In genomic region chr15:32649336-32649735, GRCh38 we compare ENCODE assay signal across 10 cellular contexts. TPM values are rescaled to one million over a fixed set of nuclear protein-coding genes. Genes with fewer than 3 reads are reported as not detected.
DNase-seq lines count a peak whose midpoint lies in the region; ATAC-seq and TF ChIP-seq lines count a peak whose summit lies in the region.
"Had no signal": no experiment of that assay in that cellular context is flagged by ENCODE, and none has a peak within 500 bp of the region (broad histone marks: within the 10 kb centered on the region; RNA-seq: fewer than 3 reads in every experiment).

No MANE protein-coding gene starts in this region.

- H3K9me3 ChIP-seq in GM23248 (ENCODE audit: low read depth): no peaks in the 10 kb centered on the region
- no peaks in the 10 kb centered on the region for H3K9me3 ChIP-seq in hepatocyte (ENCODE audit: low read depth)

- H3K36me3 ChIP-seq in ACC112 (ENCODE audit: insufficient read depth, low read length) (peaks cover 3% of the 10 kb centered on the region; the same call in 1 of the 2 replicates), GM23248 (ENCODE audit: low read depth) (no peaks in the 10 kb centered on the region), hepatocyte (replicated peaks; ENCODE audit: insufficient read depth, low read depth) (no peaks in the 10 kb centered on the region)

- H3K27me3 ChIP-seq in ACC112 (ENCODE audit: insufficient read depth, low read length) (no peaks in the 10 kb centered on the region), GM23248 (replicated peaks; ENCODE audit: insufficient read depth) (no peaks in the 10 kb centered on the region), hepatocyte (no peaks in the 10 kb centered on the region)

- 53 to 59% methylated on average over 5 of the region's 5 CpGs for WGBS in GM23248 (ENCODE audit: low coverage in 1 of 2, low lambda C conversion rate in 2 of 2, missing lambda C conversion rate in 2 of 2), 2 experiments
- 52% methylated on average over 5 of the region's 5 CpGs for WGBS in hepatocyte (ENCODE audit: low lambda C conversion rate, missing lambda C conversion rate)

- H3K4me3 ChIP-seq in ACC112 (ENCODE audit: low read depth, low read length) (no peak overlapping the region), GM23248 (no peak overlapping the region), hepatocyte (no peak overlapping the region)

- no peak overlapping the region for H3K9ac ChIP-seq in GM23248

- DNase-seq in GM23248 (peak; percentile 65), hepatocyte (ENCODE audit: low spot score) (peak; percentile 30)
- no peak for DNase-seq in activated naive CD4-positive, alpha-beta T cell (lab: John Stamatoyannopoulos, UW)
- DNase-seq: activated B cell treated with CpG ODN at 0.5 μM for 24 hours, NCI-H446 treated with DMSO at 0.1 percent for 48 hours had no signal

- H3K79me2 ChIP-seq in ACC112 (ENCODE audit: control insufficient read depth, insufficient read depth, low read length, unreplicated experiment) (no peaks in the 10 kb centered on the region), GM23248 (ENCODE audit: insufficient read depth) (no peaks in the 10 kb centered on the region), hepatocyte (no peaks in the 10 kb centered on the region)

- H3K9me2 ChIP-seq in GM23248 (ENCODE audit: insufficient read depth) (no peaks in the 10 kb centered on the region), hepatocyte (replicated peaks; ENCODE audit: insufficient read depth) (no peaks in the 10 kb centered on the region)

- in situ Hi-C loops in GM23248 (cut with MboI): loop anchor here (5.0 kb wide), 1 partner anchor 343 kb away; no protein-coding TSS in a partner anchor

- H3F3A ChIP-seq in GM23248 (ENCODE audit: insufficient read depth): peaks cover 3% of the 10 kb centered on the region; the same call in 1 of the 2 replicates

- H3K4me2 ChIP-seq in GM23248 (ENCODE audit: unreplicated experiment) (no peak overlapping the region), hepatocyte (no peak overlapping the region)

- peak overlapping the region; percentile 84 for H2AFZ ChIP-seq in ACC112 (ENCODE audit: low read length, unreplicated experiment)
- no peak overlapping the region; the same call in 1 of the 2 replicates for H2AFZ ChIP-seq in GM23248
- no peak overlapping the region for H2AFZ ChIP-seq in hepatocyte

- H4K20me1 ChIP-seq in GM23248 (ENCODE audit: insufficient read depth): no peaks in the 10 kb centered on the region
- no peaks in the 10 kb centered on the region for H4K20me1 ChIP-seq in hepatocyte (ENCODE audit: insufficient read depth, poor library complexity, severe bottlenecking)

- peak; percentile 31 for TF ChIP-seq CTCF in hepatocyte (IDR thresholded peaks at IDR 0.05; ENCODE audit: poor library complexity)

- H3K27ac ChIP-seq in ACC112 (ENCODE audit: low read depth, low read length) (no peak overlapping the region), GM23248 (no peak overlapping the region), hepatocyte (no peak overlapping the region)

- ATAC-seq in SK-N-SH treated with all-trans-retinoic acid at 6 μM for 48 hours (peak; percentile 77), HG03520 (IDR thresholded peaks at IDR 0.05; ENCODE audit: unreplicated experiment) (no peak), GM21619 (IDR thresholded peaks at IDR 0.05; ENCODE audit: unreplicated experiment) (no peak), HG02885 (IDR thresholded peaks at IDR 0.05; ENCODE audit: poor library complexity, unreplicated experiment) (no peak)

- H3K4me1 ChIP-seq in ACC112 (ENCODE audit: control insufficient read depth, insufficient read depth, low read length, unreplicated experiment) (peaks cover 9% of the 10 kb centered on the region), GM23248 (ENCODE audit: insufficient read depth) (no peaks in the 10 kb centered on the region; the same call in 1 of the 2 replicates), hepatocyte (ENCODE audit: insufficient read depth) (no peaks in the 10 kb centered on the region)

TF ChIP-seq in SK-N-SH treated with all-trans-retinoic acid at 6 μM for 48 hours, 23 proteins besides CTCF, POLR2A, EP300 and RAD21:
- TF ChIP-seq ARNTL (CRISPR knock-in tag; IDR thresholded peaks at IDR 0.05; ENCODE audit: borderline replicate concordance, low read depth): no peak
- no peak for TF ChIP-seq ESRRG (CRISPR knock-in tag; IDR thresholded peaks at IDR 0.05)
- TF ChIP-seq CREB5 (CRISPR knock-in tag; IDR thresholded peaks at IDR 0.05; ENCODE audit: low read depth): no peak
- no peak for TF ChIP-seq RARB (CRISPR knock-in tag; IDR thresholded peaks at IDR 0.05)
- TF ChIP-seq OSR1 (CRISPR knock-in tag; IDR thresholded peaks at IDR 0.05): no peak
- no peak for TF ChIP-seq CSRNP3 (CRISPR knock-in tag; IDR thresholded peaks at IDR 0.05)
- no peak for TF ChIP-seq ZNF565 (CRISPR knock-in tag; conservative IDR thresholded peaks at IDR 0.05; ENCODE audit: low read depth)
- no peak for TF ChIP-seq GLIS3 (CRISPR knock-in tag; IDR thresholded peaks at IDR 0.05)
- no peak for TF ChIP-seq ZC3H10 (CRISPR knock-in tag; IDR thresholded peaks at IDR 0.05)
- TF ChIP-seq TSHZ2 (CRISPR knock-in tag; IDR thresholded peaks at IDR 0.05): no peak
- no peak for TF ChIP-seq ZNF70 (CRISPR knock-in tag; IDR thresholded peaks at IDR 0.05)
- no peak for TF ChIP-seq TOX (CRISPR knock-in tag; IDR thresholded peaks at IDR 0.05; ENCODE audit: borderline replicate concordance)
- TF ChIP-seq TCF4 (CRISPR knock-in tag; IDR thresholded peaks at IDR 0.05; ENCODE audit: borderline replicate concordance): no peak
- no peak for TF ChIP-seq BACH2 (CRISPR knock-in tag; IDR thresholded peaks at IDR 0.05; ENCODE audit: borderline replicate concordance)
- no peak for TF ChIP-seq ZFP30 (CRISPR knock-in tag; IDR thresholded peaks at IDR 0.05)
- TF ChIP-seq PPARA (CRISPR knock-in tag; IDR thresholded peaks at IDR 0.05; ENCODE audit: borderline replicate concordance): no peak
- no peak for TF ChIP-seq ZNF8 (CRISPR knock-in tag; IDR thresholded peaks at IDR 0.05)
TF ChIP-seq in SK-N-SH treated with all-trans-retinoic acid at 6 μM for 48 hours: peak in this region for 0.

RNA-seq across cellular contexts. Expression of gene SCG5, which starts 7.8 kb away (rescaled TPM):
- total RNA-seq in GM23248 (2014; rRNA removed; shearing (Covaris generic)): 16.2 and 26.1 TPM in 2 replicates
- polyA plus RNA-seq in GM23248 (2016; fragmentation: Nextera tagmentation; extraction: Ambion mirVana): 19.5 and 20.5 TPM in 2 replicates
- total RNA-seq in hepatocyte: 2.0 and 5.2 TPM in 2 replicates
- 3.5 and 9.8 TPM in 2 replicates for polyA plus RNA-seq in hepatocyte

RNA-seq across cellular contexts. Expression of gene ARHGAP11A, which starts 34.0 kb away (rescaled TPM):
- total RNA-seq in GM23248 (2014; rRNA removed; shearing (Covaris generic)): 13.2 and 18.5 TPM in 2 replicates
- polyA plus RNA-seq in GM23248 (2016; fragmentation: Nextera tagmentation; extraction: Ambion mirVana) (11.9 and 13.0 TPM in 2 replicates), hepatocyte (3.4 and 4.8 TPM in 2 replicates)
- 4.7 and 4.9 TPM in 2 replicates for total RNA-seq in hepatocyte

RNA-seq across cellular contexts. Expression of gene GOLGA8N, which starts 56.1 kb away (rescaled TPM):
- total RNA-seq in GM23248 (2014; rRNA removed; shearing (Covaris generic)): 0.63 and 0.65 TPM in 2 replicates
- polyA plus RNA-seq in GM23248 (2016; fragmentation: Nextera tagmentation; extraction: Ambion mirVana) (0.35 and 0.39 TPM in 2 replicates), hepatocyte (0.54 and 0.99 TPM in 2 replicates)
- total RNA-seq in hepatocyte: 1.8 and 3.2 TPM in 2 replicates

Comparison
In these comparisons a context has a peak if more than half of its experiments do, and no peak if none do; other contexts are left out.
1. DNase-seq: peak in GM23248 (single experiment) and hepatocyte (single experiment); none in activated naive CD4-positive, alpha-beta T cell (0 of 4).